In genomic region chr16:49754495-49755290, GRCh38 we compare ENCODE assay signal across 10 cellular contexts.
DNase-seq lines count a peak whose midpoint lies in the region; ATAC-seq, FAIRE-seq and TF ChIP-seq lines count a peak whose summit lies in the region.
"Had no signal": no experiment of that assay in that cellular context is flagged by ENCODE, and none has a peak within 500 bp of the region (broad histone marks: within the 10 kb centered on the region; RNA-seq: fewer than 3 reads in every experiment).

No MANE protein-coding gene starts in this region.

- peak overlapping the region; percentile 49 for H3K4me3 Mint-ChIP-seq in osteocyte (ENCODE audit: unreplicated experiment)

- DNase-seq in SJSA1 (ENCODE audit: low read depth in 1 of 2, low spot score in 2 of 2), result peak; percentile 81 to 88
- DNase-seq in heart right ventricle, result peak; percentile 22 to 45
- no peak for DNase-seq in osteocyte (ENCODE audit: extremely low spot score, unreplicated experiment)
- no peak for DNase-seq in GM12892 (ENCODE audit: insufficient read length)
- DNase-seq: NCI-H446 had no signal

- H3K27ac Mint-ChIP-seq in osteocyte (ENCODE audit: unreplicated experiment), result peak overlapping the region; percentile 54

- H3K27ac ChIP-seq in BLaER1, result peak overlapping the region; percentile 68
- peak overlapping the region; percentile 98 for H3K27ac ChIP-seq in SJSA1
- H3K27ac ChIP-seq in heart right ventricle, result peak overlapping the region; percentile 43 to 90 (median 84)

- H3K4me2 ChIP-seq in BLaER1, result peak overlapping the region; percentile 86

- H3K27me3 ChIP-seq in BLaER1 (no peaks in the 10 kb centered on the region), SJSA1 (replicated peaks) (no peaks in the 10 kb centered on the region), heart right ventricle (peaks cover 0 to 13% (median 0%) of the 10 kb centered on the region in 7 donors)

- peak overlapping the region; percentile 66 for H3K9ac ChIP-seq in BLaER1

- H3K36me3 ChIP-seq in BLaER1, result no peaks in the 10 kb centered on the region
- no peaks in the 10 kb centered on the region for H3K36me3 ChIP-seq in SJSA1
- H3K36me3 ChIP-seq in heart right ventricle, result no peaks in the 10 kb centered on the region

- H3K4me3 ChIP-seq in BLaER1 (peak overlapping the region; percentile 57), SJSA1 (peak overlapping the region; percentile 27), heart right ventricle (peak overlapping the region in 9 of 10 donors; percentile 30 to 56 (median 44))

- no peaks in the 10 kb centered on the region for H3K9me3 ChIP-seq in BLaER1
- H3K9me3 ChIP-seq in SJSA1 (replicated peaks), result no peaks in the 10 kb centered on the region
- no peaks in the 10 kb centered on the region for H3K9me3 ChIP-seq in heart right ventricle

- TF ChIP-seq CTCF in heart right ventricle (IDR thresholded peaks at IDR 0.05), result no peak
- TF ChIP-seq CTCF in osteocyte (IDR thresholded peaks at IDR 0.05), result no peak

- peaks cover 2% of the 10 kb centered on the region for H3K36me3 Mint-ChIP-seq in osteocyte (ENCODE audit: unreplicated experiment)

- no peaks in the 10 kb centered on the region for H3K9me3 Mint-ChIP-seq in osteocyte (ENCODE audit: unreplicated experiment)

- ATAC-seq in heart right ventricle, result peak; percentile 52 to 90 (median 78)
- no peak for ATAC-seq in GM19328 (IDR thresholded peaks at IDR 0.05; ENCODE audit: unreplicated experiment)
- no peak for ATAC-seq in GM18519 (IDR thresholded peaks at IDR 0.05; ENCODE audit: low FRiP score, unreplicated experiment)
- ATAC-seq in GM21576 (IDR thresholded peaks at IDR 0.05; ENCODE audit: unreplicated experiment), result no peak

- peaks cover 29% of the 10 kb centered on the region for H3K4me1 Mint-ChIP-seq in osteocyte (ENCODE audit: unreplicated experiment)

- TF ChIP-seq POLR2A in GM12892 (IDR thresholded peaks at IDR 0.05; ENCODE audit: low read depth, low read length), result no peak

- no peak for FAIRE-seq in GM12892 (lab: Jason Lieb, UNC)
- FAIRE-seq: colon had no signal

- 23 to 26% methylated on average over 20 of the region's 20 CpGs for WGBS in heart right ventricle, 2 donors

- intact Hi-C loops in heart right ventricle (cut with DNase I), result loop anchor here in 7 of 10 donors (2.0 to 10.0 kb wide), 8 partner anchors 22 to 260 kb away; partner anchors contain the start of gene ZNF423 (in 4 of the 7)

- H3K4me1 ChIP-seq in BLaER1 (peaks cover 57% of the 10 kb centered on the region), SJSA1 (replicated peaks) (peaks cover 54% of the 10 kb centered on the region), heart right ventricle (peaks cover 3 to 57% (median 44%) of the 10 kb centered on the region in 9 donors)

- no peaks in the 10 kb centered on the region; the same call in none of the 2 replicates for H4K20me1 ChIP-seq in BLaER1

- peaks cover 5% of the 10 kb centered on the region for H3K27me3 Mint-ChIP-seq in osteocyte (ENCODE audit: unreplicated experiment)

Comparison
In these comparisons a context has a peak if more than half of its experiments do, and no peak if none do; other contexts are left out.
1. DNase-seq: peak in SJSA1 (2 of 2) and heart right ventricle (2 of 2); none in osteocyte (single experiment) and GM12892 (single experiment).
2. ATAC-seq: peak in heart right ventricle (8 of 8); none in GM19328 (single experiment), GM18519 (single experiment) and GM21576 (single experiment).
3. Peak in every context shown above with its lines, with median percentiles within 50 percentile points of each other: H3K27ac ChIP-seq and H3K4me3 ChIP-seq.